ENCODE assay signal across 1 cellular context in the genomic region with DNA sequence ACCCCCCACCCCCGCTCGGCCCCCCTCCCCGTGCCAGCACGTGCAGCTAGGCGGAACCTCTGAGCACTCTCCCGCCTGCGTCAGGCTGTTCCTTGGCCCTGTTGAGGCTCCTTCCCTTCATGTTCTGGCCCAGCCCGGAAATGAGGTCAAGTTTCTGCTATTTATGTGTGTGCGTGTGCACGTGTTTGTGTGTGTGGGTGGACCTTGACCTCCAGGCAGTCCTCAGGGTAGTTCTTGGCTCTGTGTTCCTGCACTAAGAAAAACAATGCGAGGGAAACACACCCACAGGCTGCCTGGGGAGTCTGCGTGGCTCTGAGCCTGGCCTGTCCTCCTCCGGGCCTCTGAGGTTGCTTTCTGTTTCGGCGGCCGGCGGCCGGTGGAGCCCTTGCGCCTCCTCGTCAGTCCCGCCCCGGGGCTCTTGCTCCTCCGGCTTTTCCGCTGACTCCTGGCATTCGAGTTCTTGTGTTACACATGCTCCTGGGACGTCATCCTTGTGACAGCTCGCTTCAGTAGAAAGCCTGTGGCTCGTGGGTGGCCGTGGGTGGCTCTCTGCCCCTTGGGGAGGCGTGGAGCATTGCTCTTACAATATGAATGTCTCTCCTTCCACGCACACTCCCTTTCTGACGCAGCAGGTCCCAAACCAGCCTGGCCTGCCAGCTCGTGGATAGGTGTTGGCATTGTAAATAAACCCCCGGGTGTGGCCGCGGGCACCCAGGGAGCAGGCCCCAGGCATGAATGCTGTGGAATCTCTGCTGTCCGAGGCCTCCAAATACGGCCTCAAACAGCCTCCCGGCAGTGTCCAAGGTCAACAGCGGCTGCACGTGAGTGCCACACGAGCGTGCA.
A peak's percentile ranks its signal among the peaks of the same experiment; 100 is the strongest.
TF ChIP-seq lines count a peak whose summit lies in the region.

No MANE protein-coding gene starts in this region.

TF ChIP-seq in SK-N-SH, 30 proteins besides CTCF, POLR2A, EP300 and RAD21 (continued from another document):
- TF ChIP-seq ZBTB33 (IDR thresholded peaks at IDR 0.05; ENCODE audit: borderline replicate concordance, low read depth) (no peak), SIN3A (IDR thresholded peaks at IDR 0.05; ENCODE audit: borderline replicate concordance, low read depth, low read length) (no peak), SMC3 (IDR thresholded peaks at IDR 0.05; ENCODE audit: low read depth, low read length) (no peak), FOSL2 (IDR thresholded peaks at IDR 0.05; ENCODE audit: borderline replicate concordance, low read depth) (no peak), TEAD4 (IDR thresholded peaks at IDR 0.05; ENCODE audit: borderline replicate concordance, insufficient read depth) (no peak)
- TF ChIP-seq, protein P1, sequence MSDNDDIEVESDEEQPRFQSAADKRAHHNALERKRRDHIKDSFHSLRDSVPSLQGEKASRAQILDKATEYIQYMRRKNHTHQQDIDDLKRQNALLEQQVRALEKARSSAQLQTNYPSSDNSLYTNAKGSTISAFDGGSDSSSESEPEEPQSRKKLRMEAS (IDR thresholded peaks at IDR 0.05; ENCODE audit: low read depth), result peak; percentile 51
- TF ChIP-seq, protein P2, sequence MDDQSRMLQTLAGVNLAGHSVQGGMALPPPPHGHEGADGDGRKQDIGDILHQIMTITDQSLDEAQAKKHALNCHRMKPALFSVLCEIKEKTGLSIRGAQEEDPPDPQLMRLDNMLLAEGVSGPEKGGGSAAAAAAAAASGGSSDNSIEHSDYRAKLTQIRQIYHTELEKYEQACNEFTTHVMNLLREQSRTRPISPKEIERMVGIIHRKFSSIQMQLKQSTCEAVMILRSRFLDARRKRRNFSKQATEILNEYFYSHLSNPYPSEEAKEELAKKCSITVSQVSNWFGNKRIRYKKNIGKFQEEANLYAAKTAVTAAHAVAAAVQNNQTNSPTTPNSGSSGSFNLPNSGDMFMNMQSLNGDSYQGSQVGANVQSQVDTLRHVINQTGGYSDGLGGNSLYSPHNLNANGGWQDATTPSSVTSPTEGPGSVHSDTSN (IDR thresholded peaks at IDR 0.05), result no peak
TF ChIP-seq in SK-N-SH: peak in this region for 3.
